23 cellular contexts compared by ENCODE assay signal in the genomic region with DNA sequence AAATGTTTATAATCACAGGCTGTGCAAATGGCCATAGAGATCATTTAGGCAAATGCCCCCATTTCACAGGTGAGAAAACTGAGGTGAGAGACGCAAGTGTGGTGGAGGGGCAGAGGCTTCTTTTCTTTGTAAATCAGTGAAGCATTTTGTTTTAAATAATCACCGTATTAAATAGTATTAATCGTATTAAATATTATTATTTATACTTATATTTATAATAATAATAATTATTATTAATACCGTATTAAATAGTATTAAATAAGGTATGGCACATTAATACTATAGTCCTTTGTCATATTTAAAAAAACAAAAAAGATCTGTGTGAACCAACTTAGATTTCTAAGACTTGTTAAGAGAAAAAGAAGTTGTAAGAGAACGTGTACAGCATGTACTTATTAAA.
"Had no signal": no experiment of that assay in that cellular context is flagged by ENCODE, and none has a peak within 500 bp of the region (broad histone marks: within the 10 kb centered on the region; RNA-seq: fewer than 3 reads in every experiment).

No MANE protein-coding gene starts in this region.

- H3K4me3 ChIP-seq: dorsolateral prefrontal cortex, mucosa of descending colon, ovary, prostate gland, spleen, thoracic aorta, transverse colon had no signal

- H3K9me3 ChIP-seq: mucosa of descending colon, ovary, prostate gland, thoracic aorta, transverse colon had no signal

- ATAC-seq: esophagus mucosa; left colon; mucosa of descending colon; natural killer cell; sciatic nerve; stimulated activated naive B cell treated with anti-CD40 and anti-IgM and Interleukin-4, amounts not matched to agents 10 μg/mL and 1 μg/mL and 100 μg/mL, for 72 hours; stimulated activated naive CD8-positive, alpha-beta T cell treated with anti-CD3 and anti-CD28 coated beads, Interleukin-15, amount 100 ng/mL, for 72 hours had no signal

- H3K4me1 Mint-ChIP-seq: natural killer cell; stimulated activated naive B cell treated with anti-CD40 and anti-IgM and Interleukin-4, amounts not matched to agents 10 μg/mL and 1 μg/mL and 100 μg/mL, for 72 hours; stimulated activated naive CD8-positive, alpha-beta T cell treated with anti-CD3 and anti-CD28 coated beads, Interleukin-15, amount 100 ng/mL, for 72 hours had no signal

- H3K27ac ChIP-seq: prostate gland, spleen, thoracic aorta, transverse colon had no signal

- H3K36me3 ChIP-seq: ovary, prostate gland, spleen, thoracic aorta, transverse colon had no signal

- H3K36me3 Mint-ChIP-seq: natural killer cell had no signal

- H3K27me3 ChIP-seq: dorsolateral prefrontal cortex, ovary, transverse colon had no signal

- H3K4me3 Mint-ChIP-seq: natural killer cell; neural crest cell; stimulated activated naive B cell treated with anti-CD40 and anti-IgM and Interleukin-4, amounts not matched to agents 10 μg/mL and 1 μg/mL and 100 μg/mL, for 72 hours; stimulated activated naive CD8-positive, alpha-beta T cell treated with anti-CD3 and anti-CD28 coated beads, Interleukin-15, amount 100 ng/mL, for 72 hours had no signal

- H3K4me1 ChIP-seq: prostate gland, spleen, transverse colon had no signal

- H3K9me3 Mint-ChIP-seq: natural killer cell; neural crest cell; stimulated activated naive CD8-positive, alpha-beta T cell treated with anti-CD3 and anti-CD28 coated beads, Interleukin-15, amount 100 ng/mL, for 72 hours had no signal

- H3K27ac Mint-ChIP-seq: natural killer cell; stimulated activated naive CD8-positive, alpha-beta T cell treated with anti-CD3 and anti-CD28 coated beads, Interleukin-15, amount 100 ng/mL, for 72 hours had no signal

- FAIRE-seq: endometrium had no signal

- DNase-seq: central memory CD4-positive, alpha-beta T cell; cortex of kidney; effector CD8-positive, alpha-beta T cell; hippocampal formation; left colon; mammary epithelial cell; mucosa of descending colon; natural killer cell; spleen; stimulated activated CD4-positive, alpha-beta T cell treated with anti-CD3 and anti-CD28 coated beads, Interleukin-15, amount 100 ng/mL, for 24 hours; stimulated activated CD4-positive, alpha-beta T cell treated with anti-CD3 and anti-CD28 coated beads, Interleukin-2, amount 100 ng/mL, for 24 hours; stimulated activated CD4-positive, alpha-beta T cell treated with anti-CD3 and anti-CD28 coated beads, Interleukin-4, amount 100 ng/mL, for 4 hours; stimulated activated naive B cell treated with anti-CD40 and anti-IgM and Interleukin-4, amounts not matched to agents 10 μg/mL and 1 μg/mL and 100 μg/mL, for 72 hours; stimulated activated naive CD8-positive, alpha-beta T cell treated with anti-CD3 and anti-CD28 coated beads, Interleukin-15, amount 100 ng/mL, for 72 hours; transverse colon had no signal
